15 cellular contexts compared by ENCODE assay signal in genomic region chr3:119831022-119831421, GRCh38. TPM values are rescaled to one million over a fixed set of nuclear protein-coding genes. Genes with fewer than 3 reads are reported as not detected.
DNase-seq lines count a peak whose midpoint lies in the region; ATAC-seq and TF ChIP-seq lines count a peak whose summit lies in the region.
"Had no signal": no experiment of that assay in that cellular context is flagged by ENCODE, and none has a peak within 500 bp of the region (broad histone marks: within the 10 kb centered on the region; RNA-seq: fewer than 3 reads in every experiment).

No MANE protein-coding gene starts in this region.

- H3K27me3 ChIP-seq in PC-3 (ENCODE audit: low read length): no peaks in the 10 kb centered on the region

- no peaks in the 10 kb centered on the region for H4K20me1 ChIP-seq in PC-3 (ENCODE audit: low read length)

- H3K4me1 Mint-ChIP-seq in activated naive CD4-positive, alpha-beta T cell treated with anti-CD3 and anti-CD28 coated beads, Interleukin-2, amount 10 ng/mL, durations not matched to agents 7 days and 5 days: no peaks in the 10 kb centered on the region

- no peak overlapping the region for H3K4me2 ChIP-seq in PC-3 (ENCODE audit: low read length)

- intact Hi-C loops in PC-3 (cut with micrococcal nuclease): no loop called here

- in situ Hi-C loops in ACHN (cut with HindIII; ENCODE audit: low pct_ligation_motif_present, low pct_unique_long_range_greater_than_20kb, low sequenced_read_pairs): no loop called here
- in situ Hi-C loops in GM13977 (cut with MboI; ENCODE audit: low pct_unique_long_range_greater_than_20kb, low sequenced_read_pairs, unreplicated experiment): no loop called here

- H2AFZ ChIP-seq in PC-3 (ENCODE audit: low read length): no peak overlapping the region

- no peak overlapping the region for H3K27ac ChIP-seq in PC-3 (ENCODE audit: low read length)

- no peaks in the 10 kb centered on the region for H3K4me1 ChIP-seq in PC-3 (ENCODE audit: insufficient read depth, low read length)

- no peaks in the 10 kb centered on the region for H3F3A ChIP-seq in PC-3 (ENCODE audit: low read length, unreplicated experiment)

- no peak overlapping the region for H3K27ac Mint-ChIP-seq in activated naive CD4-positive, alpha-beta T cell treated with anti-CD3 and anti-CD28 coated beads, Interleukin-2, amount 10 ng/mL, durations not matched to agents 7 days and 5 days
- H3K27ac Mint-ChIP-seq: CD8-positive, alpha-beta T cell; dendritic cell treated with granulocyte-macrophage colony-stimulating factor and Interleukin-4, amounts not matched to agents 40 ng/mL and 50 ng/mL, for 4 days; progenitor cell of endocrine pancreas had no signal

- peaks cover 9% of the 10 kb centered on the region; the same call in 1 of the 2 replicates for H3K36me3 ChIP-seq in PC-3 (ENCODE audit: low read depth, low read length)

- peak; percentile 74 for ATAC-seq in PC-3
- ATAC-seq: CD8-positive, alpha-beta T cell had no signal

- no TSS peak for BruUV-seq in PC-3 (replicated peaks; lab: Mats Ljungman, UMichigan)

- DNase-seq in ACHN: peak; percentile 15
- DNase-seq in GM13977 (ENCODE audit: low spot score): no peak
- peak; percentile 41 for DNase-seq in PC-3
- no peak for DNase-seq in fibroblast of mammary gland (ENCODE audit: low read depth)
- DNase-seq in activated CD4-positive, alpha-beta T cell treated with anti-CD3 and anti-CD28 coated beads for 1 hour: no peak
- DNase-seq in activated naive CD4-positive, alpha-beta T cell treated with anti-CD3 and anti-CD28 coated beads, Interleukin-2, amount 10 ng/mL, durations not matched to agents 7 days and 5 days: no peak
- DNase-seq in NCI-H524 (lab: John Stamatoyannopoulos, UW): no peak
- no peak for DNase-seq in germinal center (ENCODE audit: low spot score)
- DNase-seq: activated CD4-positive, alpha-beta T cell treated with anti-CD3 and anti-CD28 coated beads for 4 hours; activated naive CD4-positive, alpha-beta T cell treated with Interleukin-2 at 50 U/mL for 16 hours; CD8-positive, alpha-beta T cell; NCI-H2081 had no signal

- H3K27me3 Mint-ChIP-seq in activated naive CD4-positive, alpha-beta T cell treated with anti-CD3 and anti-CD28 coated beads, Interleukin-2, amount 10 ng/mL, durations not matched to agents 7 days and 5 days: no peaks in the 10 kb centered on the region
- H3K27me3 Mint-ChIP-seq: dendritic cell treated with granulocyte-macrophage colony-stimulating factor and Interleukin-4, amounts not matched to agents 40 ng/mL and 50 ng/mL, for 4 days; progenitor cell of endocrine pancreas had no signal

- CTCF ChIA-PET in PC-3 (lab: Charles Lee): no interaction called here
- CTCF ChIA-PET in activated naive CD4-positive, alpha-beta T cell treated with anti-CD3 and anti-CD28 coated beads, Interleukin-2, amount 10 ng/mL, durations not matched to agents 7 days and 5 days (lab: Charles Lee): interaction anchor here (1.1 to 1.5 kb wide), 3 partner anchors 61 to 586 kb away, joined by 3 to 4 read pairs (median 3); no protein-coding TSS in a partner anchor

- H3K4me3 ChIP-seq in PC-3 (ENCODE audit: low read length) (no peak overlapping the region), fibroblast of mammary gland (ENCODE audit: control insufficient read depth, low read depth, low read length) (no peak overlapping the region)

- TF ChIP-seq CTCF in GM13977 (IDR thresholded peaks at IDR 0.05; ENCODE audit: extremely low read depth, insufficient read depth, missing control alignments) (peak; percentile 18), PC-3 (conservative IDR thresholded peaks at IDR 0.05; ENCODE audit: low read depth, low read length) (peak; percentile 61), fibroblast of mammary gland (conservative IDR thresholded peaks at IDR 0.05; ENCODE audit: control insufficient read depth, insufficient read depth, low read depth, low read length) (peak; percentile 28)

- no peaks in the 10 kb centered on the region for H3K9me2 ChIP-seq in PC-3 (replicated peaks; ENCODE audit: low read length)

- H3K4me3 Mint-ChIP-seq in activated naive CD4-positive, alpha-beta T cell treated with anti-CD3 and anti-CD28 coated beads, Interleukin-2, amount 10 ng/mL, durations not matched to agents 7 days and 5 days: no peak overlapping the region
- H3K4me3 Mint-ChIP-seq: CD8-positive, alpha-beta T cell; dendritic cell treated with granulocyte-macrophage colony-stimulating factor and Interleukin-4, amounts not matched to agents 40 ng/mL and 50 ng/mL, for 4 days had no signal

- no peaks in the 10 kb centered on the region for H3K79me2 ChIP-seq in PC-3 (ENCODE audit: low read length)

- no peak overlapping the region for H3K9ac ChIP-seq in PC-3 (ENCODE audit: low read length)

- peaks cover under 1% of the 10 kb centered on the region for H3K36me3 Mint-ChIP-seq in activated naive CD4-positive, alpha-beta T cell treated with anti-CD3 and anti-CD28 coated beads, Interleukin-2, amount 10 ng/mL, durations not matched to agents 7 days and 5 days

- H3K9me3 Mint-ChIP-seq in activated naive CD4-positive, alpha-beta T cell treated with anti-CD3 and anti-CD28 coated beads, Interleukin-2, amount 10 ng/mL, durations not matched to agents 7 days and 5 days: no peaks in the 10 kb centered on the region
- H3K9me3 Mint-ChIP-seq: CD8-positive, alpha-beta T cell; dendritic cell treated with granulocyte-macrophage colony-stimulating factor and Interleukin-4, amounts not matched to agents 40 ng/mL and 50 ng/mL, for 4 days had no signal

- POLR2A ChIA-PET in PC-3 (lab: Charles Lee; ENCODE audit: unreplicated experiment): no interaction called here

- H3K9me3 ChIP-seq in PC-3 (ENCODE audit: low read length): no peaks in the 10 kb centered on the region

RNA-seq across cellular contexts. Expression of gene NR1I2, which starts 49.1 kb away (rescaled TPM):
- 0.04 TPM in 1 of 2 replicates, not detected in the other for total RNA-seq in PC-3 (2014; rRNA removed)
- total RNA-seq: lung microvascular endothelial cell had no signal

Comparison
In these comparisons a context has a peak if more than half of its experiments do, and no peak if none do; other contexts are left out.
1. DNase-seq: peak in ACHN (single experiment) and PC-3 (single experiment); none in GM13977 (single experiment), fibroblast of mammary gland (single experiment), activated CD4-positive, alpha-beta T cell treated with anti-CD3 and anti-CD28 coated beads for 1 hour (single experiment), activated naive CD4-positive, alpha-beta T cell treated with anti-CD3 and anti-CD28 coated beads, Interleukin-2, amount 10 ng/mL, durations not matched to agents 7 days and 5 days (single experiment), NCI-H524 (0 of 2) and germinal center (single experiment).
2. Peak in every context shown above with its lines, with median percentiles within 50 percentile points of each other: CTCF ChIP-seq.